5 cellular contexts compared by ENCODE assay signal in the genomic region with DNA sequence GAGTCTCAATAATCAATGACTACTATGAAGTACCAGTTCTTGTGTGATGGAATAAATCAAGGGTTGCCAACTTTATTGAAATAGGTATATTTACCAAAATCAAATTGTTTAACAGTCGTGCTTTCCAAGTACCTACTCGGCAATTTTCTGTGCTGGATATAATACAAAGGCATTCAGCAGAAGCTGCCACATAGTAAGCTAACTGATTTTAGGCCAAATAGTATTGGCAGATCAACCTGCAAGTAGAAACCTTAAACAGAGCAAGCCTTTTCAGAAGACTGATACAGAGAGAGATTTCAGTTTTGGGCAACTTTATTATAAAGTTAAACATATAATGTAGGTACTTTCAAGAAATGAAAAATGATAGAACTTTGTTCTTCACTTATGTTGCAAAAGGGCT.
"Had no signal": no experiment of that assay in that cellular context is flagged by ENCODE, and none has a peak within 500 bp of the region (broad histone marks: within the 10 kb centered on the region; RNA-seq: fewer than 3 reads in every experiment).

No MANE protein-coding gene starts in this region.

- DNase-seq: GM23248, GOT3, H7, HFFc6, KBM-7 had no signal
